Comparison of ENCODE assay signal across 19 cellular contexts in the genomic region with DNA sequence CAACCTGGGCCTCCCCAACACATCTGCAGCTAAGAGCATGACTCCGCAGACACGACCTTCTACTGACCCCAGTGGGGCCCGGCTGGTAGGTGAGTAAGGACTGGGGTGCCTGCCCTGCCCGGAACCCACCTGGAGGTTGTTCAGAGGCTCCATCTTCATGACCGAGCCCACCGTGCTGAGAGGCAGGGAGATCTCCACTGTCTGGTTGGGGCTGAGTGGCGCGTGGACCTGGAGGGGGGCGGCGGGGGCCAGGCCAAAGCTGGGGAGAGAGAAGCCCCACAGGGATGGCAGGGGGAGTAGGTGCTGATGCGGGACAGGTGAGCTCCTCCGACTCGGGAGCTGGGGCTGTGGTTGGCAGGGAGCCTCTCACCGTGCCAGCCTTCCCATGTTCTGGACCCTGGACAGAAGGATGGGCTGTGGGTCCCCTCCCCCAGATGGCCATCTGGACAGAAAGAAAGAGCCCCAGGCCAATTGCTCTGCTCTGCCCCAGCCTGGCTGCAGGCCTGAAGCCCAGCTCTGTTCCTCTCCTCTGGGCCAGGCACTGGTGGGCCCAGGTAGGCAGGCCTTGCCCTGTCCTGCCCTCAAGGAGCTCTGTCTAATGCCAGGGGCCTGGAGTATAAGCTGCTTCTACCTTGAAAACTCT. TPM values are rescaled to one million over a fixed set of nuclear protein-coding genes. Genes with fewer than 3 reads are reported as not detected.
DNase-seq lines count a peak whose midpoint lies in the region; ATAC-seq and TF ChIP-seq lines count a peak whose summit lies in the region.
"Had no signal": no experiment of that assay in that cellular context is flagged by ENCODE, and none has a peak within 500 bp of the region (broad histone marks: within the 10 kb centered on the region; RNA-seq: fewer than 3 reads in every experiment).

No MANE protein-coding gene starts in this region.

- peaks cover 5% of the 10 kb centered on the region for H3K36me3 Mint-ChIP-seq in activated CD8-positive, alpha-beta T cell treated with anti-CD3 and anti-CD28 coated beads for 36 hours (ENCODE audit: low read depth)
- peaks cover 27% of the 10 kb centered on the region for H3K36me3 Mint-ChIP-seq in activated CD8-positive, alpha-beta T cell treated with anti-CD3 and anti-CD28 coated beads, Interleukin-2, amount 10 ng/mL, durations not matched to agents 7 days and 5 days (ENCODE audit: low read depth)
- H3K36me3 Mint-ChIP-seq in mesothelial cell of epicardium = peaks cover 6% of the 10 kb centered on the region
- peaks cover 0 to 84% (median 3%) of the 10 kb centered on the region in 3 donors for H3K36me3 Mint-ChIP-seq in CD8-positive, alpha-beta memory T cell

- no peak overlapping the region for H3K27ac ChIP-seq in CD8-positive, alpha-beta memory T cell (ENCODE audit: low read depth, low read length)
- H3K27ac ChIP-seq: C4-2B, KMS-11 had no signal

- no peaks in the 10 kb centered on the region for H3K4me1 Mint-ChIP-seq in activated CD8-positive, alpha-beta T cell treated with anti-CD3 and anti-CD28 coated beads for 36 hours (ENCODE audit: low read depth)
- H3K4me1 Mint-ChIP-seq in activated CD8-positive, alpha-beta T cell treated with anti-CD3 and anti-CD28 coated beads, Interleukin-2, amount 10 ng/mL, durations not matched to agents 7 days and 5 days (ENCODE audit: low read depth) = no peaks in the 10 kb centered on the region
- peaks cover 14% of the 10 kb centered on the region for H3K4me1 Mint-ChIP-seq in mesothelial cell of epicardium
- H3K4me1 Mint-ChIP-seq in CD8-positive, alpha-beta memory T cell = no peaks in the 10 kb centered on the region

- no peaks in the 10 kb centered on the region for H3K27me3 ChIP-seq in CD8-positive, alpha-beta memory T cell (ENCODE audit: insufficient read depth, low read length, poor library complexity, severe bottlenecking)

- CTCF ChIA-PET in activated CD8-positive, alpha-beta T cell treated with anti-CD3 and anti-CD28 coated beads for 36 hours (lab: Charles Lee) = no interaction called here
- CTCF ChIA-PET in activated CD8-positive, alpha-beta T cell treated with anti-CD3 and anti-CD28 coated beads, Interleukin-2, amount 10 ng/mL, durations not matched to agents 7 days and 5 days (lab: Charles Lee) = no interaction called here
- CTCF ChIA-PET in CD8-positive, alpha-beta memory T cell (lab: Charles Lee) = no interaction called here

- no peak overlapping the region for H3K4me3 ChIP-seq in CD8-positive, alpha-beta memory T cell (ENCODE audit: low read length)
- H3K4me3 ChIP-seq: GM23338 had no signal

- no peak for ATAC-seq in activated CD8-positive, alpha-beta T cell treated with anti-CD3 and anti-CD28 coated beads for 36 hours
- no peak for ATAC-seq in activated CD8-positive, alpha-beta T cell treated with anti-CD3 and anti-CD28 coated beads, Interleukin-2, amount 10 ng/mL, durations not matched to agents 7 days and 5 days
- ATAC-seq in GM18498 (IDR thresholded peaks at IDR 0.05; ENCODE audit: unreplicated experiment) = no peak
- ATAC-seq in GM18873 (IDR thresholded peaks at IDR 0.05; ENCODE audit: low FRiP score, unreplicated experiment) = no peak
- no peak for ATAC-seq in GM18505 (IDR thresholded peaks at IDR 0.05; ENCODE audit: unreplicated experiment)

- intact Hi-C loops in activated CD8-positive, alpha-beta T cell treated with anti-CD3 and anti-CD28 coated beads for 36 hours (cut with micrococcal nuclease) = no loop called here

- H3K4me1 ChIP-seq in CD8-positive, alpha-beta memory T cell (ENCODE audit: insufficient read depth, low read length) = no peaks in the 10 kb centered on the region

- H3K9me3 Mint-ChIP-seq in activated CD8-positive, alpha-beta T cell treated with anti-CD3 and anti-CD28 coated beads for 36 hours = no peaks in the 10 kb centered on the region
- no peaks in the 10 kb centered on the region for H3K9me3 Mint-ChIP-seq in activated CD8-positive, alpha-beta T cell treated with anti-CD3 and anti-CD28 coated beads, Interleukin-2, amount 10 ng/mL, durations not matched to agents 7 days and 5 days (ENCODE audit: insufficient read depth)
- no peaks in the 10 kb centered on the region for H3K9me3 Mint-ChIP-seq in mesothelial cell of epicardium
- H3K9me3 Mint-ChIP-seq in CD8-positive, alpha-beta memory T cell = no peaks in the 10 kb centered on the region
- H3K9me3 Mint-ChIP-seq: GM23338 had no signal

- no peak for DNase-seq in activated CD8-positive, alpha-beta T cell treated with anti-CD3 and anti-CD28 coated beads for 36 hours
- no peak for DNase-seq in activated CD8-positive, alpha-beta T cell treated with anti-CD3 and anti-CD28 coated beads, Interleukin-2, amount 10 ng/mL, durations not matched to agents 7 days and 5 days
- DNase-seq in amniotic epithelial cell (ENCODE audit: low read depth) (peak; percentile 35), mesothelial cell of epicardium (ENCODE audit: low spot score in 2 of 2, unreplicated experiment in 2 of 2) (no peak)
- DNase-seq in CD8-positive, alpha-beta memory T cell = no peak
- DNase-seq: NCI-H1436 treated with DMSO at 0.1 percent for 48 hours, NCI-H2029 treated with DMSO at 0.1 percent for 48 hours, NCI-H2171 treated with DMSO at 0.1 percent for 48 hours, NCI-H446 treated with DMSO at 0.1 percent for 48 hours, NCI-H748 treated with DMSO at 0.1 percent for 48 hours, OCI-M1, SIG-M5 had no signal

- H3K36me3 ChIP-seq in CD8-positive, alpha-beta memory T cell (ENCODE audit: insufficient read depth, low read length) = no peaks in the 10 kb centered on the region

- no peak for TF ChIP-seq POLR2A in GM18505 (IDR thresholded peaks at IDR 0.05; ENCODE audit: borderline replicate concordance, extremely low read depth, insufficient read depth, insufficient read length)

- H3K9me3 ChIP-seq in CD8-positive, alpha-beta memory T cell (ENCODE audit: low read length) = no peaks in the 10 kb centered on the region

- H3K27me3 Mint-ChIP-seq in activated CD8-positive, alpha-beta T cell treated with anti-CD3 and anti-CD28 coated beads for 36 hours = no peaks in the 10 kb centered on the region
- no peaks in the 10 kb centered on the region for H3K27me3 Mint-ChIP-seq in activated CD8-positive, alpha-beta T cell treated with anti-CD3 and anti-CD28 coated beads, Interleukin-2, amount 10 ng/mL, durations not matched to agents 7 days and 5 days (ENCODE audit: low read depth)
- H3K27me3 Mint-ChIP-seq in mesothelial cell of epicardium (ENCODE audit: low read depth) = no peaks in the 10 kb centered on the region
- H3K27me3 Mint-ChIP-seq in CD8-positive, alpha-beta memory T cell = peaks cover 0 to 1% of the 10 kb centered on the region in 2 donors

- POLR2A ChIA-PET in activated CD8-positive, alpha-beta T cell treated with anti-CD3 and anti-CD28 coated beads for 36 hours (lab: Charles Lee) = no interaction called here
- POLR2A ChIA-PET in activated CD8-positive, alpha-beta T cell treated with anti-CD3 and anti-CD28 coated beads, Interleukin-2, amount 10 ng/mL, durations not matched to agents 7 days and 5 days (lab: Charles Lee) = no interaction called here
- POLR2A ChIA-PET in CD8-positive, alpha-beta memory T cell (lab: Charles Lee) = no interaction called here

- no peak overlapping the region for H3K4me3 Mint-ChIP-seq in activated CD8-positive, alpha-beta T cell treated with anti-CD3 and anti-CD28 coated beads for 36 hours
- H3K4me3 Mint-ChIP-seq in activated CD8-positive, alpha-beta T cell treated with anti-CD3 and anti-CD28 coated beads, Interleukin-2, amount 10 ng/mL, durations not matched to agents 7 days and 5 days = no peak overlapping the region
- H3K4me3 Mint-ChIP-seq in mesothelial cell of epicardium = no peak overlapping the region
- H3K4me3 Mint-ChIP-seq in CD8-positive, alpha-beta memory T cell = no peak overlapping the region
- H3K4me3 Mint-ChIP-seq: GM23338 had no signal

- TF ChIP-seq CTCF in activated CD8-positive, alpha-beta T cell treated with anti-CD3 and anti-CD28 coated beads for 36 hours (IDR thresholded peaks at IDR 0.05) = no peak
- TF ChIP-seq CTCF in mesothelial cell of epicardium (IDR thresholded peaks at IDR 0.05; ENCODE audit: unreplicated experiment) = no peak

- H3K27ac Mint-ChIP-seq in activated CD8-positive, alpha-beta T cell treated with anti-CD3 and anti-CD28 coated beads for 36 hours = peak overlapping the region; percentile 30
- H3K27ac Mint-ChIP-seq in activated CD8-positive, alpha-beta T cell treated with anti-CD3 and anti-CD28 coated beads, Interleukin-2, amount 10 ng/mL, durations not matched to agents 7 days and 5 days = no peak overlapping the region
- peak overlapping the region; percentile 71 for H3K27ac Mint-ChIP-seq in mesothelial cell of epicardium
- peak overlapping the region in 1 of 8 donors; percentile 77 for H3K27ac Mint-ChIP-seq in CD8-positive, alpha-beta memory T cell
- H3K27ac Mint-ChIP-seq: GM23338 had no signal

RNA-seq across cellular contexts. Expression of a gene that starts 16.3 kb away (rescaled TPM):
- total RNA-seq in activated CD8-positive, alpha-beta T cell treated with anti-CD3 and anti-CD28 coated beads for 36 hours = under 1 TPM in 1 of 2 experiments, not detected in 1; 0.56 TPM
- total RNA-seq in activated CD8-positive, alpha-beta T cell treated with anti-CD3 and anti-CD28 coated beads, Interleukin-2, amount 10 ng/mL, durations not matched to agents 7 days and 5 days = 1 to 10 TPM; 1.4 to 1.6 TPM
- total RNA-seq in mesothelial cell of epicardium = 2.5 to 3.8 TPM (median 3.1 TPM) in 3 replicates
- not detected for total RNA-seq in CD8-positive, alpha-beta memory T cell
- polyA plus RNA-seq in CD8-positive, alpha-beta memory T cell = not detected
- total RNA-seq: A172 had no signal

RNA-seq across cellular contexts. Expression of a gene that starts 25.3 kb away (rescaled TPM):
- 1 to 10 TPM in 1 of 2 experiments, under 1 TPM in 1; 0.36 to 1.1 TPM for total RNA-seq in activated CD8-positive, alpha-beta T cell treated with anti-CD3 and anti-CD28 coated beads for 36 hours
- 10 to 100 TPM; 10.9 to 11.4 TPM for total RNA-seq in activated CD8-positive, alpha-beta T cell treated with anti-CD3 and anti-CD28 coated beads, Interleukin-2, amount 10 ng/mL, durations not matched to agents 7 days and 5 days
- 13.4 to 14.6 TPM (median 13.6 TPM) in 3 replicates for total RNA-seq in mesothelial cell of epicardium
- total RNA-seq in CD8-positive, alpha-beta memory T cell = under 1 TPM; 0.61 to 0.71 TPM
- polyA plus RNA-seq in CD8-positive, alpha-beta memory T cell = 0.58 TPM

RNA-seq across cellular contexts. Expression of a gene that starts 56.6 kb away (rescaled TPM):
- 10 to 100 TPM; 57.5 to 59.0 TPM for total RNA-seq in activated CD8-positive, alpha-beta T cell treated with anti-CD3 and anti-CD28 coated beads for 36 hours
- 10 to 100 TPM; 77.7 to 84.7 TPM for total RNA-seq in activated CD8-positive, alpha-beta T cell treated with anti-CD3 and anti-CD28 coated beads, Interleukin-2, amount 10 ng/mL, durations not matched to agents 7 days and 5 days
- total RNA-seq in mesothelial cell of epicardium = 40.3 to 43.9 TPM (median 41.0 TPM) in 3 replicates
- total RNA-seq in CD8-positive, alpha-beta memory T cell = 10 to 100 TPM; 75.0 to 75.1 TPM
- polyA plus RNA-seq in CD8-positive, alpha-beta memory T cell = 22.9 TPM
